Comparison of ENCODE assay signal across 8 cellular contexts in genomic region chr4:184536070-184536880, GRCh38.
A peak's percentile ranks its signal among the peaks of the same experiment; 100 is the strongest.
DNase-seq lines count a peak whose midpoint lies in the region; ATAC-seq and TF ChIP-seq lines count a peak whose summit lies in the region.

No MANE protein-coding gene starts in this region.

- intact Hi-C loops in CD4-positive, alpha-beta T cell (cut with DNase I, micrococcal nuclease), result loop anchor here (2.0 to 10.0 kb wide), 10 partner anchors 61 to 1656 kb away; partner anchors contain the start of genes ACSL1 (in 1 of the 2), CASP3 (in 1 of the 2), CENPU (in 1 of the 2) and CFAP97 (in 1 of the 2)

- no peaks in the 10 kb centered on the region for H4K20me1 ChIP-seq in neural progenitor cell (ENCODE audit: low read depth)

- no peak overlapping the region for H2AFZ ChIP-seq in neural progenitor cell (replicated peaks)

- CTCF ChIA-PET in CD4-positive, alpha-beta T cell (lab: Charles Lee), result interaction anchor here (1.5 to 4.0 kb wide), 3 partner anchors 61 to 272 kb away, joined by 4 to 24 read pairs (median 7); partner anchors contain the start of gene IRF2

- H3K4me3 Mint-ChIP-seq in CD4-positive, alpha-beta T cell, result peak overlapping the region; percentile 96
- peak overlapping the region; percentile 95 for H3K4me3 Mint-ChIP-seq in neural progenitor cell

- H3K4me1 ChIP-seq in ectodermal cell (ENCODE audit: control insufficient read depth, insufficient read depth, low read length) (peaks cover 6% of the 10 kb centered on the region), neural progenitor cell (peaks cover 7% of the 10 kb centered on the region)

- peak overlapping the region; percentile 87 for H3K4me2 ChIP-seq in neural progenitor cell

- no peaks in the 10 kb centered on the region for H3K9me3 Mint-ChIP-seq in CD4-positive, alpha-beta T cell
- peaks cover 4% of the 10 kb centered on the region for H3K9me3 Mint-ChIP-seq in neural progenitor cell

- H3K36me3 ChIP-seq in ectodermal cell (ENCODE audit: control insufficient read depth, insufficient read depth, low read length) (no peaks in the 10 kb centered on the region), neural progenitor cell (no peaks in the 10 kb centered on the region)

- peak overlapping the region; percentile 99 for H3K27ac Mint-ChIP-seq in CD4-positive, alpha-beta T cell
- H3K27ac Mint-ChIP-seq in neural progenitor cell, result peak overlapping the region; percentile 61

- H3K4me3 ChIP-seq in NB4 (ENCODE audit: low read depth, low read length) (peak overlapping the region; percentile 73), ectodermal cell (ENCODE audit: insufficient read depth, low read depth, low read length) (peak overlapping the region; percentile 69), neural progenitor cell (peak overlapping the region; percentile 90)

- no peak overlapping the region for H3K9ac ChIP-seq in neural progenitor cell

- no peaks in the 10 kb centered on the region for H3K27me3 ChIP-seq in CD4-positive, alpha-beta T cell (ENCODE audit: control insufficient read depth, insufficient read depth, low read length)
- no peaks in the 10 kb centered on the region for H3K27me3 ChIP-seq in ectodermal cell (ENCODE audit: control insufficient read depth, insufficient read depth, low read length, poor library complexity, severe bottlenecking)
- H3K27me3 ChIP-seq in neural progenitor cell, result no peaks in the 10 kb centered on the region

- H3K27ac ChIP-seq in CD4-positive, alpha-beta T cell (ENCODE audit: low read depth, low read length), result peak overlapping the region; percentile 96
- H3K27ac ChIP-seq in ectodermal cell (ENCODE audit: insufficient read depth, low read depth, low read length, poor library complexity, severe bottlenecking), result no peak overlapping the region
- H3K27ac ChIP-seq in neural progenitor cell, result no peak overlapping the region

- no peak for TF ChIP-seq POLR2A in NB4 (IDR thresholded peaks at IDR 0.05; ENCODE audit: extremely low read depth, insufficient read length)

- ATAC-seq in CD4-positive, alpha-beta T cell (ENCODE audit: poor library complexity), result no peak
- ATAC-seq in HG03095 (IDR thresholded peaks at IDR 0.05; ENCODE audit: unreplicated experiment), result no peak
- no peak for ATAC-seq in GM19328 (IDR thresholded peaks at IDR 0.05; ENCODE audit: unreplicated experiment)

- H3K36me3 Mint-ChIP-seq in CD4-positive, alpha-beta T cell (ENCODE audit: low read depth), result peaks cover 15% of the 10 kb centered on the region
- H3K36me3 Mint-ChIP-seq in neural progenitor cell, result peaks cover 4% of the 10 kb centered on the region

- no peak for DNase-seq in CD4-positive, alpha-beta T cell
- no peak for DNase-seq in NB4 (ENCODE audit: low read depth)
- DNase-seq in neural progenitor cell (ENCODE audit: low spot score), result no peak
- no peak for DNase-seq in NCI-H1930 (lab: John Stamatoyannopoulos, UW)
- no peak for DNase-seq in KG1 (lab: John Stamatoyannopoulos, UW)

- H3K4me1 Mint-ChIP-seq in CD4-positive, alpha-beta T cell (ENCODE audit: low read depth), result peaks cover 55% of the 10 kb centered on the region
- peaks cover 25% of the 10 kb centered on the region for H3K4me1 Mint-ChIP-seq in neural progenitor cell

- TF ChIP-seq CTCF in CD4-positive, alpha-beta T cell (IDR thresholded peaks at IDR 0.05), result no peak
- TF ChIP-seq CTCF in NB4 (IDR thresholded peaks at IDR 0.05; ENCODE audit: low read depth, low read length) (no peak), neural progenitor cell (IDR thresholded peaks at IDR 0.05) (no peak)

- H3K27me3 Mint-ChIP-seq in CD4-positive, alpha-beta T cell, result no peaks in the 10 kb centered on the region
- H3K27me3 Mint-ChIP-seq in neural progenitor cell (ENCODE audit: insufficient read depth, low read depth), result peaks cover 4% of the 10 kb centered on the region

- H3K9me3 ChIP-seq in CD4-positive, alpha-beta T cell (ENCODE audit: control insufficient read depth, low read length), result no peaks in the 10 kb centered on the region
- H3K9me3 ChIP-seq in ectodermal cell (ENCODE audit: control insufficient read depth, low read length) (no peaks in the 10 kb centered on the region), neural progenitor cell (ENCODE audit: low read depth) (no peaks in the 10 kb centered on the region)

- POLR2A ChIA-PET in CD4-positive, alpha-beta T cell (lab: Charles Lee), result interaction anchor here (0.9 to 7.0 kb wide), 20 partner anchors 13 to 272 kb away, joined by 3 to 233 read pairs (median 6); partner anchors contain the start of genes CASP3, CENPU, IRF2 and PRIMPOL

- H3F3A ChIP-seq in neural progenitor cell (ENCODE audit: low read depth), result peaks cover 3% of the 10 kb centered on the region

- 77 to 80% methylated on average over 6 to 8 of the region's 10 CpGs for WGBS in ectodermal cell, 2 experiments

- H3K79me2 ChIP-seq in neural progenitor cell (ENCODE audit: low read depth), result peaks cover 14% of the 10 kb centered on the region
